Comparison of ENCODE assay signal across 12 cellular contexts in the genomic region with DNA sequence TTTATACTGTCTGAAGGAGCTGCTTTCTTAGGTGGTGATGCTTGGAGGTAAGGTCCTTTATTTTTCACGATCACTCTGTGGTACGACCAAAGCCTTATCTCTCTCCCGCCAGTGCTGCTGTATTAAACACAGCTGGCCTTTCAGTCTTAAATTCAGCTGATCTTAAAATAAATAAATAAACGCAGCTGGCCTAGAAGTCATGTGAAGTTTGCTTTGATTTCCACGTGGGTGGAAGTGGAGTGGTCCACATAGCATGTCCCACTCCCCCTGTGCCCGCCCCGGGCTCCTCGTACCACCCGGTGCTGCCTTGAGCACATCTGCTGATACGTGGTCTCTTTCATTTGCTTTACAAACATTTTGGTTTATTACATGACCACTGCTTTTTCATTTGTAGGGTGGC.
DNase-seq lines count a peak whose midpoint lies in the region; ATAC-seq, FAIRE-seq and TF ChIP-seq lines count a peak whose summit lies in the region.
"Had no signal": no experiment of that assay in that cellular context is flagged by ENCODE, and none has a peak within 500 bp of the region (broad histone marks: within the 10 kb centered on the region; RNA-seq: fewer than 3 reads in every experiment).

No MANE protein-coding gene starts in this region.

- ATAC-seq in HG03378 (IDR thresholded peaks at IDR 0.05; ENCODE audit: unreplicated experiment): no peak
- no peak for ATAC-seq in HG03521 (IDR thresholded peaks at IDR 0.05; ENCODE audit: unreplicated experiment)

- H3K79me2 ChIP-seq in endothelial cell of umbilical vein (ENCODE audit: control insufficient read depth, insufficient read depth, low read length): peaks cover 27% of the 10 kb centered on the region

- no peaks in the 10 kb centered on the region for H3K27me3 ChIP-seq in endothelial cell of umbilical vein (ENCODE audit: control insufficient read depth in 2 of 2, insufficient read depth in 2 of 2, low read length in 2 of 2)

- DNase-seq in AG04449 (ENCODE audit: low read depth, low spot score) (no peak), NCI-H774 (lab: John Stamatoyannopoulos, UW) (peak; percentile 28), endothelial cell of umbilical vein (ENCODE audit: low read depth, low spot score) (peak; percentile 13), GM12891 (ENCODE audit: insufficient read length, low spot score) (no peak)
- DNase-seq in activated CD4-positive, alpha-beta T cell treated with anti-CD3 and anti-CD28 coated beads for 4 hours: no peak
- DNase-seq: activated B cell treated with CpG ODN at 0.5 μM for 24 hours; CD4-positive, alpha-beta memory T cell; Karpas-422; PC-9 had no signal

- H3K4me1 ChIP-seq in endothelial cell of umbilical vein (ENCODE audit: control insufficient read depth, extremely low read depth, insufficient read depth, low read length): peaks cover 18% of the 10 kb centered on the region

- TF ChIP-seq CTCF in AG04449 (IDR thresholded peaks at IDR 0.05; ENCODE audit: insufficient read depth, low read length, missing control alignments) (no peak), endothelial cell of umbilical vein (IDR thresholded peaks at IDR 0.05; ENCODE audit: extremely low read depth in 1 of 2, insufficient read depth in 1 of 2, low read depth in 1 of 2, low read length in 2 of 2) (no peak), nephron (IDR thresholded peaks at IDR 0.05; ENCODE audit: unreplicated experiment in 3 of 3) (no peak)

- H3K27ac ChIP-seq in endothelial cell of umbilical vein (ENCODE audit: insufficient read depth, low read depth, low read length): no peak overlapping the region
- H3K27ac ChIP-seq: PC-9 had no signal

- TF ChIP-seq POLR2A in endothelial cell of umbilical vein (IDR thresholded peaks at IDR 0.05; ENCODE audit: low read depth, low read length): no peak
- TF ChIP-seq POLR2A in GM12891 (IDR thresholded peaks at IDR 0.05; ENCODE audit: low read depth, low read length): no peak

- H4K20me1 ChIP-seq in endothelial cell of umbilical vein (replicated peaks; ENCODE audit: control insufficient read depth, extremely low read depth, insufficient read depth, low read length): peaks cover 3% of the 10 kb centered on the region

- H3K27ac Mint-ChIP-seq in nephron: peak overlapping the region; percentile 86 to 94 (median 90)
- H3K27ac Mint-ChIP-seq: activated B cell treated with CpG ODN at 0.5 μM for 24 hours; CD4-positive, alpha-beta memory T cell had no signal

- H3K4me3 ChIP-seq in AG04449 (ENCODE audit: low read depth, low read length): peak overlapping the region; percentile 57
- H3K4me3 ChIP-seq in endothelial cell of umbilical vein (replicated peaks in 1 of 3; ENCODE audit: insufficient read depth in 1 of 3, low read depth in 1 of 3, low read length in 3 of 3): no peak overlapping the region
- H3K4me3 ChIP-seq: PC-9 had no signal

- no peak overlapping the region for H2AFZ ChIP-seq in endothelial cell of umbilical vein (ENCODE audit: low read depth, low read length)
- H2AFZ ChIP-seq: PC-9 had no signal

- no peaks in the 10 kb centered on the region for H3K9me3 ChIP-seq in endothelial cell of umbilical vein (replicated peaks; ENCODE audit: control insufficient read depth, insufficient read depth, low read length)

- intact Hi-C loops in endothelial cell of umbilical vein (cut with micrococcal nuclease): loop anchor here (2.0 kb wide), 1 partner anchor 50 kb away; no protein-coding TSS in a partner anchor

- H3K9ac ChIP-seq in endothelial cell of umbilical vein (replicated peaks; ENCODE audit: extremely low read depth, insufficient read depth, low read length): no peak overlapping the region

- peaks cover 23% of the 10 kb centered on the region for H3K36me3 Mint-ChIP-seq in nephron (ENCODE audit: low read depth)

- H3K9me3 Mint-ChIP-seq in nephron: no peaks in the 10 kb centered on the region
- H3K9me3 Mint-ChIP-seq: activated B cell treated with CpG ODN at 0.5 μM for 24 hours had no signal

- CTCF ChIA-PET in AG04449 (lab: Yijun Ruan, JAX) (interaction anchor here (1.0 to 1.6 kb wide), 8 partner anchors 14 to 388 kb away, joined by 3 to 6 read pairs (median 4); no protein-coding TSS in a partner anchor), endothelial cell of umbilical vein (lab: Charles Lee) (interaction anchor here (1.1 to 1.4 kb wide), 2 partner anchors 16 to 31 kb away, joined by 3 to 4 read pairs; no protein-coding TSS in a partner anchor)

- no peaks in the 10 kb centered on the region for H3K27me3 Mint-ChIP-seq in nephron (ENCODE audit: low read depth)
- H3K27me3 Mint-ChIP-seq: activated B cell treated with CpG ODN at 0.5 μM for 24 hours had no signal

- POLR2A ChIA-PET in AG04449 (lab: Yijun Ruan, JAX) (interaction anchor here (0.5 to 1.6 kb wide), 3 partner anchors 10 to 298 kb away, joined by 3 read pairs; no protein-coding TSS in a partner anchor), endothelial cell of umbilical vein (lab: Charles Lee) (no interaction called here)

- H3K9me1 ChIP-seq in endothelial cell of umbilical vein (replicated peaks; ENCODE audit: control insufficient read depth, extremely low read depth, insufficient read depth, low read length): no peaks in the 10 kb centered on the region

- no peak for FAIRE-seq in endothelial cell of umbilical vein (lab: Jason Lieb, UNC)
- no peak for FAIRE-seq in GM12891 (lab: Jason Lieb, UNC)

- peaks cover 86% of the 10 kb centered on the region for H3K4me1 Mint-ChIP-seq in nephron
- H3K4me1 Mint-ChIP-seq: activated B cell treated with CpG ODN at 0.5 μM for 24 hours; CD4-positive, alpha-beta memory T cell had no signal

- no peak overlapping the region for H3K4me2 ChIP-seq in endothelial cell of umbilical vein (ENCODE audit: insufficient read depth, low read length)
- H3K4me2 ChIP-seq: PC-9 had no signal

- H3K36me3 ChIP-seq in endothelial cell of umbilical vein (ENCODE audit: control insufficient read depth in 2 of 2, extremely low read depth in 1 of 2, insufficient read depth in 2 of 2, low read length in 2 of 2): peaks cover under 1 to 4% of the 10 kb centered on the region in 2 experiments

- BruUV-seq in endothelial cell of umbilical vein (replicated peaks; lab: Mats Ljungman, UMichigan): no TSS peak

- H3K4me3 Mint-ChIP-seq in nephron: peak overlapping the region; percentile 16 to 59 (median 27)
- H3K4me3 Mint-ChIP-seq: activated B cell treated with CpG ODN at 0.5 μM for 24 hours; CD4-positive, alpha-beta memory T cell had no signal

- dilution Hi-C loops in endothelial cell of umbilical vein (cut with MboI; ENCODE audit: extremely low pct_ligation_motif_present, low sequenced_read_pairs): no loop called here

TF ChIP-seq in endothelial cell of umbilical vein, 7 proteins besides CTCF, POLR2A, EP300 and RAD21:
- TF ChIP-seq EZH2 (IDR thresholded peaks at IDR 0.05; ENCODE audit: borderline replicate concordance, low read depth, low read length, severe bottlenecking) (no peak), MYC (IDR thresholded peaks at IDR 0.05; ENCODE audit: low read depth, low read length) (no peak), GATA2 (IDR thresholded peaks at IDR 0.05; ENCODE audit: insufficient read depth, insufficient read length, low read depth, low read length) (no peak), JUN (IDR thresholded peaks at IDR 0.05; ENCODE audit: borderline replicate concordance, insufficient read depth, insufficient read length, low read depth) (no peak), POLR2AphosphoS5 (IDR thresholded peaks at IDR 0.05; ENCODE audit: insufficient read depth, low read depth, low read length) (no peak)
- TF ChIP-seq, protein P1, sequence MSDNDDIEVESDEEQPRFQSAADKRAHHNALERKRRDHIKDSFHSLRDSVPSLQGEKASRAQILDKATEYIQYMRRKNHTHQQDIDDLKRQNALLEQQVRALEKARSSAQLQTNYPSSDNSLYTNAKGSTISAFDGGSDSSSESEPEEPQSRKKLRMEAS (IDR thresholded peaks at IDR 0.05; ENCODE audit: insufficient read depth, insufficient read length): no peak
TF ChIP-seq in endothelial cell of umbilical vein: peak in this region for 0.

TF ChIP-seq in GM12891, 5 proteins besides CTCF, POLR2A, EP300 and RAD21:
- TF ChIP-seq TAF1 (IDR thresholded peaks at IDR 0.05; ENCODE audit: low read depth, low read length) (no peak), SPI1 (IDR thresholded peaks at IDR 0.05; ENCODE audit: low read depth, low read length) (no peak), PAX5 (IDR thresholded peaks at IDR 0.05; ENCODE audit: insufficient read depth, low read length, severe bottlenecking) (no peak), POU2F2 (IDR thresholded peaks at IDR 0.05; ENCODE audit: low read depth, low read length) (no peak), POLR2AphosphoS5 (IDR thresholded peaks at IDR 0.05; ENCODE audit: low read depth, low read length) (no peak)

Comparison
In these comparisons a context has a peak if more than half of its experiments do, and no peak if none do; other contexts are left out.
1. DNase-seq: peak in NCI-H774 (single experiment) and endothelial cell of umbilical vein (single experiment); none in AG04449 (single experiment), activated CD4-positive, alpha-beta T cell treated with anti-CD3 and anti-CD28 coated beads for 4 hours (0 of 2) and GM12891 (single experiment).